13 cellular contexts compared by ENCODE assay signal in genomic region chrX:71545364-71545763, GRCh38.
"Had no signal": no experiment of that assay in that cellular context is flagged by ENCODE, and none has a peak within 500 bp of the region (broad histone marks: within the 10 kb centered on the region; RNA-seq: fewer than 3 reads in every experiment).

No MANE protein-coding gene starts in this region.

- H3K4me3 Mint-ChIP-seq: activated CD4-positive, alpha-beta memory T cell treated with anti-CD3 and anti-CD28 coated beads for 36 hours; neural progenitor cell had no signal

- H3K9me3 Mint-ChIP-seq: activated CD4-positive, alpha-beta memory T cell treated with anti-CD3 and anti-CD28 coated beads for 36 hours; neural progenitor cell had no signal

- H3K27ac Mint-ChIP-seq: neural progenitor cell had no signal

- ATAC-seq: pancreas had no signal

- H3K4me1 Mint-ChIP-seq: neural progenitor cell had no signal

- H3K27me3 Mint-ChIP-seq: activated CD4-positive, alpha-beta memory T cell treated with anti-CD3 and anti-CD28 coated beads for 36 hours had no signal

- DNase-seq: activated CD4-positive, alpha-beta memory T cell treated with anti-CD3 and anti-CD28 coated beads for 36 hours; activated CD4-positive, CD25-positive, alpha-beta regulatory T cell; activated effector memory CD4-positive, alpha-beta T cell treated with anti-CD3 and anti-CD28 coated beads, Interleukin-2, amount 50 U/mL, for 16 hours; central memory CD4-positive, alpha-beta T cell; effector memory CD4-positive, alpha-beta T cell; hippocampal formation; pancreas; retina; SIG-M5; stimulated activated CD4-positive, alpha-beta T cell treated with anti-CD3 and anti-CD28 coated beads, Interleukin-4, amount 100 ng/mL, for 1 hour; stimulated activated CD8-positive, alpha-beta memory T cell treated with anti-CD3 and anti-CD28 coated beads, Interleukin-4, amount 100 ng/mL, for 48 hours; T-helper 2 cell had no signal
